ENCODE assay signal across 24 cellular contexts in the genomic region with DNA sequence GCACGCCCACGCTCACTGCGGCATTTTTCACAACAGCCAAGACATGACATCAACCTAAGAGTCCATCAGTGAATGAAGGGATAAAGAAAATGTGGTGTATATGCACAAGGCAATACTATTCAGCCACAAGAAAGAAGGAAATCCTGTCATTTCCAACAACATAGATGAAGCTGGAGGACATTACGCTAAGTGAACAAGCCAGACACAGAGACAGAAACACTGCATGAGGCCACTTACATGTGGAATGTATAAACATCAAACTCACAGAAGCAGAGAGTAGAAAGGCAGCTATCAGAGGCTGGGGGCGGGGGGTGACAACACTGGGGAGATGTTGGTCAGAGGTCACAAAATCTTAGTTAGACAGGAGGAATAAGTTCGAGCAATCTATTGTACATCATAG. TPM values are rescaled to one million over a fixed set of nuclear protein-coding genes. Genes with fewer than 3 reads are reported as not detected.
DNase-seq lines count a peak whose midpoint lies in the region; ATAC-seq, FAIRE-seq and TF ChIP-seq lines count a peak whose summit lies in the region.
"Had no signal": no experiment of that assay in that cellular context is flagged by ENCODE, and none has a peak within 500 bp of the region (broad histone marks: within the 10 kb centered on the region; RNA-seq: fewer than 3 reads in every experiment).

No MANE protein-coding gene starts in this region.

- no peak for FAIRE-seq in astrocyte (lab: Jason Lieb, UNC)
- FAIRE-seq: GM19239, HTR-8/SVneo, K562 had no signal

- ATAC-seq in DND-41 (ENCODE audit: insufficient read depth, low read depth) = no peak
- no peak for ATAC-seq in activated T-cell treated with anti-CD3 and anti-CD28 coated beads, Interleukin-2, amount 50 U/mL, for 72 hours (replicated peaks in 1 of 2)
- no peak for ATAC-seq in GM19328 (IDR thresholded peaks at IDR 0.05; ENCODE audit: unreplicated experiment)
- ATAC-seq: K562, PC-3 had no signal

- H3K9ac ChIP-seq in DND-41 (ENCODE audit: low read depth, low read length) (no peak overlapping the region), astrocyte (ENCODE audit: low read length) (no peak overlapping the region)
- H3K9ac ChIP-seq: SK-N-SH had no signal

- H3K27me3 Mint-ChIP-seq in astrocyte (ENCODE audit: low read depth, unreplicated experiment) = no peaks in the 10 kb centered on the region
- no peaks in the 10 kb centered on the region for H3K27me3 Mint-ChIP-seq in activated T-cell treated with anti-CD3 and anti-CD28 coated beads, Interleukin-2, amount 50 U/mL, for 72 hours (ENCODE audit: low read depth)
- H3K27me3 Mint-ChIP-seq in activated CD4-positive, alpha-beta T cell treated with anti-CD3 and anti-CD28 coated beads, Interleukin-2, amount 10 ng/mL, durations not matched to agents 24 days and 14 days = peaks cover 6% of the 10 kb centered on the region

- H3K4me2 ChIP-seq in DND-41 (ENCODE audit: insufficient read depth, low read length) = no peak overlapping the region
- peak overlapping the region; percentile 36 for H3K4me2 ChIP-seq in astrocyte (ENCODE audit: low read length)
- H3K4me2 ChIP-seq in hepatocyte = no peak overlapping the region
- no peak overlapping the region for H3K4me2 ChIP-seq in osteoblast (ENCODE audit: insufficient read depth, low read length)
- H3K4me2 ChIP-seq: SK-N-SH had no signal

- peaks cover 28% of the 10 kb centered on the region for H3K4me1 Mint-ChIP-seq in astrocyte (ENCODE audit: low read depth, unreplicated experiment)
- H3K4me1 Mint-ChIP-seq in activated T-cell treated with anti-CD3 and anti-CD28 coated beads, Interleukin-2, amount 50 U/mL, for 72 hours (ENCODE audit: low read depth) = no peaks in the 10 kb centered on the region
- H3K4me1 Mint-ChIP-seq in activated CD4-positive, alpha-beta T cell treated with anti-CD3 and anti-CD28 coated beads, Interleukin-2, amount 10 ng/mL, durations not matched to agents 24 days and 14 days = no peaks in the 10 kb centered on the region

- peak overlapping the region; percentile 92 for H3K27ac Mint-ChIP-seq in astrocyte (ENCODE audit: unreplicated experiment)
- no peak overlapping the region for H3K27ac Mint-ChIP-seq in activated T-cell treated with anti-CD3 and anti-CD28 coated beads, Interleukin-2, amount 50 U/mL, for 72 hours
- no peak overlapping the region for H3K27ac Mint-ChIP-seq in activated CD4-positive, alpha-beta T cell treated with anti-CD3 and anti-CD28 coated beads, Interleukin-2, amount 10 ng/mL, durations not matched to agents 24 days and 14 days
- H3K27ac Mint-ChIP-seq: HFFc6 had no signal

- H3K27ac ChIP-seq in DND-41 (ENCODE audit: low read length) (peak overlapping the region; percentile 51), astrocyte (ENCODE audit: low read depth, low read length) (no peak overlapping the region), hepatocyte (peak overlapping the region; percentile 83), osteoblast (ENCODE audit: low read depth, low read length) (no peak overlapping the region)

- H3K4me3 ChIP-seq in DND-41 (ENCODE audit: low read depth in 1 of 2, low read length in 2 of 2) (no peak overlapping the region), astrocyte (ENCODE audit: insufficient read depth, low read depth, low read length) (no peak overlapping the region), hepatocyte (no peak overlapping the region), osteoblast (ENCODE audit: insufficient read depth, low read length) (no peak overlapping the region)
- H3K4me3 ChIP-seq: K562 had no signal

- TF ChIP-seq CTCF in DND-41 (IDR thresholded peaks at IDR 0.05; ENCODE audit: borderline replicate concordance, extremely low read depth, low read length, poor library complexity, severe bottlenecking) (no peak), astrocyte (IDR thresholded peaks at IDR 0.05; ENCODE audit: insufficient read depth, low read depth, low read length) (no peak), hepatocyte (IDR thresholded peaks at IDR 0.05; ENCODE audit: poor library complexity) (no peak), osteoblast (IDR thresholded peaks at IDR 0.05; ENCODE audit: extremely low read depth, low read depth, low read length) (no peak)

- H3K36me3 ChIP-seq in DND-41 (ENCODE audit: insufficient read depth, low read length) = no peaks in the 10 kb centered on the region
- no peaks in the 10 kb centered on the region for H3K36me3 ChIP-seq in astrocyte (ENCODE audit: insufficient read depth, low read length)
- H3K36me3 ChIP-seq in hepatocyte (replicated peaks; ENCODE audit: insufficient read depth, low read depth) = no peaks in the 10 kb centered on the region
- no peaks in the 10 kb centered on the region for H3K36me3 ChIP-seq in osteoblast (ENCODE audit: insufficient read depth, low read length)

- H3K79me2 ChIP-seq in DND-41 (ENCODE audit: insufficient read depth, low read length) = no peaks in the 10 kb centered on the region
- H3K79me2 ChIP-seq in astrocyte (ENCODE audit: insufficient read depth, low read length) = no peaks in the 10 kb centered on the region
- peaks cover 19% of the 10 kb centered on the region for H3K79me2 ChIP-seq in hepatocyte
- H3K79me2 ChIP-seq in osteoblast (ENCODE audit: insufficient read depth, low read length) = no peaks in the 10 kb centered on the region

- no peaks in the 10 kb centered on the region for H3K36me3 Mint-ChIP-seq in astrocyte (ENCODE audit: low read depth, unreplicated experiment)
- no peaks in the 10 kb centered on the region for H3K36me3 Mint-ChIP-seq in activated T-cell treated with anti-CD3 and anti-CD28 coated beads, Interleukin-2, amount 50 U/mL, for 72 hours (ENCODE audit: insufficient read depth in 2 of 2)
- H3K36me3 Mint-ChIP-seq in activated CD4-positive, alpha-beta T cell treated with anti-CD3 and anti-CD28 coated beads, Interleukin-2, amount 10 ng/mL, durations not matched to agents 24 days and 14 days (ENCODE audit: low read depth) = no peaks in the 10 kb centered on the region

- no peaks in the 10 kb centered on the region for H3K9me2 ChIP-seq in hepatocyte (replicated peaks; ENCODE audit: insufficient read depth)
- H3K9me2 ChIP-seq: SK-N-SH had no signal

- WGBS in hepatocyte (ENCODE audit: low lambda C conversion rate, missing lambda C conversion rate) = 81% methylated on average over 6 of the region's 6 CpGs

- intact Hi-C loops in activated CD4-positive, alpha-beta T cell treated with anti-CD3 and anti-CD28 coated beads, Interleukin-2, amount 10 ng/mL, durations not matched to agents 24 days and 14 days (cut with micrococcal nuclease) = no loop called here

- no peak overlapping the region for H3K4me3 Mint-ChIP-seq in astrocyte (ENCODE audit: unreplicated experiment)
- H3K4me3 Mint-ChIP-seq in activated T-cell treated with anti-CD3 and anti-CD28 coated beads, Interleukin-2, amount 50 U/mL, for 72 hours = no peak overlapping the region
- H3K4me3 Mint-ChIP-seq in activated CD4-positive, alpha-beta T cell treated with anti-CD3 and anti-CD28 coated beads, Interleukin-2, amount 10 ng/mL, durations not matched to agents 24 days and 14 days = no peak overlapping the region
- H3K4me3 Mint-ChIP-seq: H9, HFFc6 had no signal

- H2AFZ ChIP-seq in DND-41 (ENCODE audit: low read depth, low read length) = no peak overlapping the region
- no peak overlapping the region for H2AFZ ChIP-seq in astrocyte (ENCODE audit: low read depth, low read length)
- H2AFZ ChIP-seq in hepatocyte = no peak overlapping the region
- peak overlapping the region; percentile 85 for H2AFZ ChIP-seq in osteoblast (ENCODE audit: low read length)

- H3K4me1 ChIP-seq in DND-41 (ENCODE audit: insufficient read depth, low read length) = peaks cover 19% of the 10 kb centered on the region
- H3K4me1 ChIP-seq in astrocyte (ENCODE audit: insufficient read depth, low read length) = peaks cover 26% of the 10 kb centered on the region
- peaks cover 11% of the 10 kb centered on the region for H3K4me1 ChIP-seq in hepatocyte (ENCODE audit: insufficient read depth)
- H3K4me1 ChIP-seq in osteoblast (ENCODE audit: insufficient read depth, low read length) = peaks cover 24% of the 10 kb centered on the region

- H4K20me1 ChIP-seq in DND-41 (ENCODE audit: insufficient read depth, low read length) = no peaks in the 10 kb centered on the region
- H4K20me1 ChIP-seq in astrocyte (ENCODE audit: insufficient read depth, low read length) = no peaks in the 10 kb centered on the region
- H4K20me1 ChIP-seq in hepatocyte (ENCODE audit: insufficient read depth, poor library complexity, severe bottlenecking) = peaks cover 4% of the 10 kb centered on the region
- no peaks in the 10 kb centered on the region for H4K20me1 ChIP-seq in osteoblast (ENCODE audit: insufficient read depth, low read length)

- H3K27me3 ChIP-seq in DND-41 (ENCODE audit: insufficient read depth, low read length, poor library complexity) (peaks cover 3% of the 10 kb centered on the region), astrocyte (ENCODE audit: insufficient read depth, low read length) (no peaks in the 10 kb centered on the region), hepatocyte (no peaks in the 10 kb centered on the region), osteoblast (ENCODE audit: insufficient read depth, low read length) (no peaks in the 10 kb centered on the region)

- H3K9me3 ChIP-seq in DND-41 (ENCODE audit: insufficient read depth, low read length, severe bottlenecking) (no peaks in the 10 kb centered on the region), astrocyte (ENCODE audit: insufficient read depth, low read depth, low read length) (no peaks in the 10 kb centered on the region), hepatocyte (ENCODE audit: low read depth) (no peaks in the 10 kb centered on the region), osteoblast (ENCODE audit: low read depth, low read length) (no peaks in the 10 kb centered on the region)
- H3K9me3 ChIP-seq: SK-N-SH had no signal

- DNase-seq in DND-41 = no peak
- DNase-seq in astrocyte (ENCODE audit: low read depth) = no peak
- DNase-seq in hepatocyte (ENCODE audit: low spot score) = no peak
- DNase-seq in osteoblast (ENCODE audit: insufficient read length, low spot score, missing footprints) = no peak
- no peak for DNase-seq in activated T-cell treated with anti-CD3 and anti-CD28 coated beads, Interleukin-2, amount 50 U/mL, for 72 hours
- no peak for DNase-seq in activated CD4-positive, alpha-beta T cell treated with anti-CD3 and anti-CD28 coated beads, Interleukin-2, amount 10 ng/mL, durations not matched to agents 24 days and 14 days
- no peak for DNase-seq in NCI-H446 (lab: John Stamatoyannopoulos, UW)
- DNase-seq: Calu3; DMS153; H9; HFFc6; MM.1S; NCI-H2029 treated with DMSO at 0.1 percent for 48 hours; NCI-H524; NCI-H748 treated with DMSO at 0.1 percent for 48 hours; NK-92 treated with Interleukin-12 subunit alpha and Interleukin-12 subunit beta, amount 100 ng/mL, for 24 hours; PC-3; SK-N-SH had no signal

- H3K9me3 Mint-ChIP-seq in astrocyte (ENCODE audit: unreplicated experiment) = no peaks in the 10 kb centered on the region
- no peaks in the 10 kb centered on the region for H3K9me3 Mint-ChIP-seq in activated T-cell treated with anti-CD3 and anti-CD28 coated beads, Interleukin-2, amount 50 U/mL, for 72 hours
- no peaks in the 10 kb centered on the region for H3K9me3 Mint-ChIP-seq in activated CD4-positive, alpha-beta T cell treated with anti-CD3 and anti-CD28 coated beads, Interleukin-2, amount 10 ng/mL, durations not matched to agents 24 days and 14 days
- H3K9me3 Mint-ChIP-seq: H9, HFFc6 had no signal

RNA-seq across cellular contexts. Expression of gene TMPRSS2, which starts 20.9 kb away (rescaled TPM):
- 0.84 and 0.89 TPM in 2 replicates for total RNA-seq in astrocyte
- 113 and 121 TPM in 2 replicates for total RNA-seq in hepatocyte
- 50.8 and 65.9 TPM in 2 replicates for polyA plus RNA-seq in hepatocyte
- total RNA-seq in osteoblast = under 0.01 TPM in 1 of 2 replicates, not detected in the other
- not detected for total RNA-seq in activated T-cell treated with anti-CD3 and anti-CD28 coated beads, Interleukin-2, amount 50 U/mL, for 72 hours
- not detected in 2 replicates for total RNA-seq in activated CD4-positive, alpha-beta T cell treated with anti-CD3 and anti-CD28 coated beads, Interleukin-2, amount 10 ng/mL, durations not matched to agents 24 days and 14 days
- total RNA-seq: A172, HFFc6 had no signal
- polyA plus RNA-seq: BJ, K562, SK-N-SH had no signal

Comparison
In these comparisons a context has a peak if more than half of its experiments do, and no peak if none do; other contexts are left out.
1. H3K27ac ChIP-seq: peak in DND-41 (single experiment) and hepatocyte (single experiment); none in astrocyte (single experiment) and osteoblast (single experiment).
2. RNA of gene TMPRSS2, which starts 20.9 kb away (total RNA-seq): 113 to 121 TPM in hepatocyte; 0.84 to 0.89 TPM in astrocyte, not detected in activated T-cell treated with anti-CD3 and anti-CD28 coated beads, Interleukin-2, amount 50 U/mL, for 72 hours, under 0.01 TPM in osteoblast and not detected in activated CD4-positive, alpha-beta T cell treated with anti-CD3 and anti-CD28 coated beads, Interleukin-2, amount 10 ng/mL, durations not matched to agents 24 days and 14 days; every median in the first group is over 10 times any median in the second.